In the genomic region with DNA sequence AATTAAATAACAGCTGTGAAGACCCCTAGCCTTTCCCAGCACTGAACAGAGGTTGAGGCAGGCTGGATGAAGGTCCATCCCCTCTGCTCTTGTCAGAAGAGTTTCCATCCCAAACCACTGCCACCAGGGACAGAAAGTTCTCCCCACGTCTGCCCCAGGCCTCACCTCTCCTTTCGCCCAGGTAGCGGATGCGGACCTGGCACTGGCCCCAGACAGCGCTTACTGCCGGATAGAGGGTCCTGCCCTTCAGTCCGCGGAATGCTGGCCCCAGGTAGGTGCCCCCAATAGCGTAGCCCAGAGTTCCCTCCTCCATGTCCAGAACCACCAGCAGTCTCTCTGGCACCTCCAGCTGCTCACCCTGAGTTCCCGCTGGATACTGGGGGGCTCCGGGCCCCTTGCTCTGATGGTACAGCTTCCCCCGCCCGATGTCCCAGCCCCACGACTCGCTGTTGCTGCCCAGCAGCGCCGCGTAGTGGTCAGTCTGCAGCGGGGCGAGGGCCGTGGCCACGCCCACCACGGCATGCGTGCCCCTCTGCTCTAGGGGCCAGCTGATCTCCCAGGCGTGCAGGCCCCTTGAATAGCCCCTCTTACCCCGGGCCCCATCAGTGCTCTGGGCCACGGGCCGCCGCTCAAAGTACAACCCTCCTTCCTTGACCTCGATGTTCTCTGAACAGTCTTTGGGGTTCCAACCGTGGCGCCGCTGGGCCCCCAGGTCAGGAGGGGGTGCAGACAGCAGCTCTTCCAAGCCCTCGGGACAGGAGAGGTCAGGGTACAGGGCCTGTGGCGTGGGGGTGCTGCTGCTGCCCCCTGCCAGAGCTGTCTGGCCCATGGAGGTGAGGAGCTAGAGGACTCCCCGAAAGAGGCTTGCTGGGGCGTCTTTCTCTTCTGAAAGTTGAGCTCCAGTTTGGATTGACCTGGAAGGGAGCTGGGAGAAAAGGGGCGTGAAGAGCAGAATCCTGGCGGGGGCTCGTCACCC, we compare ENCODE assay signal across 1 cellular context.
TF ChIP-seq lines count a peak whose summit lies in the region.

No MANE protein-coding gene starts in this region.

TF ChIP-seq in HepG2, 621 proteins besides CTCF, POLR2A, EP300 and RAD21 (continued from another document and continues in another):
- TF ChIP-seq, protein P1, sequence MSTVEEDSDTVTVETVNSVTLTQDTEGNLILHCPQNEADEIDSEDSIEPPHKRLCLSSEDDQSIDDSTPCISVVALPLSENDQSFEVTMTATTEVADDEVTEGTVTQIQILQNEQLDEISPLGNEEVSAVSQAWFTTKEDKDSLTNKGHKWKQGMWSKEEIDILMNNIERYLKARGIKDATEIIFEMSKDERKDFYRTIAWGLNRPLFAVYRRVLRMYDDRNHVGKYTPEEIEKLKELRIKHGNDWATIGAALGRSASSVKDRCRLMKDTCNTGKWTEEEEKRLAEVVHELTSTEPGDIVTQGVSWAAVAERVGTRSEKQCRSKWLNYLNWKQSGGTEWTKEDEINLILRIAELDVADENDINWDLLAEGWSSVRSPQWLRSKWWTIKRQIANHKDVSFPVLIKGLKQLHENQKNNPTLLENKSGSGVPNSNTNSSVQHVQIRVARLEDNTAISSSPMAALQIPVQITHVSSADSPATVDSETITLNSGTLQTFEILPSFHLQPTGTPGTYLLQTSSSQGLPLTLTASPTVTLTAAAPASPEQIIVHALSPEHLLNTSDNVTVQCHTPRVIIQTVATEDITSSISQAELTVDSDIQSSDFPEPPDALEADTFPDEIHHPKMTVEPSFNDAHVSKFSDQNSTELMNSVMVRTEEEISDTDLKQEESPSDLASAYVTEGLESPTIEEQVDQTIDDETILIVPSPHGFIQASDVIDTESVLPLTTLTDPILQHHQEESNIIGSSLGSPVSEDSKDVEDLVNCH (CRISPR knock-in tag; IDR thresholded peaks at IDR 0.05): 0 out of 2 replicates have a peak, but pooled peaks have one; percentile 64
- TF ChIP-seq PHF5A (CRISPR knock-in tag; IDR thresholded peaks at IDR 0.05; ENCODE audit: low read depth, unreplicated experiment) (no peak), MYNN (CRISPR knock-in tag; IDR thresholded peaks at IDR 0.05; ENCODE audit: low read depth) (no peak; the same call in 1 of the 2 replicates), ZNF558 (CRISPR knock-in tag; IDR thresholded peaks at IDR 0.05; ENCODE audit: borderline replicate concordance) (peak; percentile 22; the same call in 1 of the 2 replicates), ZNF460 (CRISPR knock-in tag; IDR thresholded peaks at IDR 0.05; ENCODE audit: borderline replicate concordance) (peak; percentile 48; the same call in 1 of the 2 replicates), MATR3 (CRISPR knock-in tag; IDR thresholded peaks at IDR 0.05) (no peak), CAMTA2 (CRISPR knock-in tag; IDR thresholded peaks at IDR 0.05; ENCODE audit: borderline replicate concordance) (no peak), ZNF34 (CRISPR knock-in tag; IDR thresholded peaks at IDR 0.05; ENCODE audit: borderline replicate concordance) (peak; percentile 93), ZNF570 (CRISPR knock-in tag; IDR thresholded peaks at IDR 0.05; ENCODE audit: borderline replicate concordance) (no peak), ZNF343 (CRISPR knock-in tag; IDR thresholded peaks at IDR 0.05) (0 out of 2 replicates have a peak, but pooled peaks have one; percentile 69), NFRKB (IDR thresholded peaks at IDR 0.05) (no peak), ISX (CRISPR knock-in tag; conservative IDR thresholded peaks at IDR 0.05) (no peak), FOXA1 (IDR thresholded peaks at IDR 0.05) (no peak), FOXA1 (CRISPR knock-in tag; IDR thresholded peaks at IDR 0.05) (no peak), TEAD2 (CRISPR knock-in tag; IDR thresholded peaks at IDR 0.05) (no peak), ZNF274 (CRISPR knock-in tag; IDR thresholded peaks at IDR 0.05) (0 out of 2 replicates have a peak, but pooled peaks have one; percentile 23), SYNCRIP (IDR thresholded peaks at IDR 0.05; ENCODE audit: insufficient read depth, low read depth, low read length) (no peak), ZNF713 (CRISPR knock-in tag; IDR thresholded peaks at IDR 0.05) (no peak), MAFK (conservative IDR thresholded peaks at IDR 0.05 in 1 of 2, IDR thresholded peaks at IDR 0.05 in 1 of 2; ENCODE audit: low read length in 2 of 2) (no peak), NFE2 (CRISPR knock-in tag; IDR thresholded peaks at IDR 0.05) (no peak), ZNF672 (CRISPR knock-in tag; IDR thresholded peaks at IDR 0.05) (peak; percentile 86; the same call in 1 of the 2 replicates), ISL2 (CRISPR knock-in tag; IDR thresholded peaks at IDR 0.05) (peak; percentile 20; the same call in 1 of the 2 replicates), ZNF501 (CRISPR knock-in tag; IDR thresholded peaks at IDR 0.05) (peak; percentile 14; the same call in 1 of the 2 replicates), SP1 (IDR thresholded peaks at IDR 0.05) (no peak), SP1 (CRISPR knock-in tag; IDR thresholded peaks at IDR 0.05) (peak; percentile 99)
- TF ChIP-seq, protein P2, sequence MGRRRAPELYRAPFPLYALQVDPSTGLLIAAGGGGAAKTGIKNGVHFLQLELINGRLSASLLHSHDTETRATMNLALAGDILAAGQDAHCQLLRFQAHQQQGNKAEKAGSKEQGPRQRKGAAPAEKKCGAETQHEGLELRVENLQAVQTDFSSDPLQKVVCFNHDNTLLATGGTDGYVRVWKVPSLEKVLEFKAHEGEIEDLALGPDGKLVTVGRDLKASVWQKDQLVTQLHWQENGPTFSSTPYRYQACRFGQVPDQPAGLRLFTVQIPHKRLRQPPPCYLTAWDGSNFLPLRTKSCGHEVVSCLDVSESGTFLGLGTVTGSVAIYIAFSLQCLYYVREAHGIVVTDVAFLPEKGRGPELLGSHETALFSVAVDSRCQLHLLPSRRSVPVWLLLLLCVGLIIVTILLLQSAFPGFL (CRISPR knock-in tag; IDR thresholded peaks at IDR 0.05): no peak
- TF ChIP-seq, protein P3, sequence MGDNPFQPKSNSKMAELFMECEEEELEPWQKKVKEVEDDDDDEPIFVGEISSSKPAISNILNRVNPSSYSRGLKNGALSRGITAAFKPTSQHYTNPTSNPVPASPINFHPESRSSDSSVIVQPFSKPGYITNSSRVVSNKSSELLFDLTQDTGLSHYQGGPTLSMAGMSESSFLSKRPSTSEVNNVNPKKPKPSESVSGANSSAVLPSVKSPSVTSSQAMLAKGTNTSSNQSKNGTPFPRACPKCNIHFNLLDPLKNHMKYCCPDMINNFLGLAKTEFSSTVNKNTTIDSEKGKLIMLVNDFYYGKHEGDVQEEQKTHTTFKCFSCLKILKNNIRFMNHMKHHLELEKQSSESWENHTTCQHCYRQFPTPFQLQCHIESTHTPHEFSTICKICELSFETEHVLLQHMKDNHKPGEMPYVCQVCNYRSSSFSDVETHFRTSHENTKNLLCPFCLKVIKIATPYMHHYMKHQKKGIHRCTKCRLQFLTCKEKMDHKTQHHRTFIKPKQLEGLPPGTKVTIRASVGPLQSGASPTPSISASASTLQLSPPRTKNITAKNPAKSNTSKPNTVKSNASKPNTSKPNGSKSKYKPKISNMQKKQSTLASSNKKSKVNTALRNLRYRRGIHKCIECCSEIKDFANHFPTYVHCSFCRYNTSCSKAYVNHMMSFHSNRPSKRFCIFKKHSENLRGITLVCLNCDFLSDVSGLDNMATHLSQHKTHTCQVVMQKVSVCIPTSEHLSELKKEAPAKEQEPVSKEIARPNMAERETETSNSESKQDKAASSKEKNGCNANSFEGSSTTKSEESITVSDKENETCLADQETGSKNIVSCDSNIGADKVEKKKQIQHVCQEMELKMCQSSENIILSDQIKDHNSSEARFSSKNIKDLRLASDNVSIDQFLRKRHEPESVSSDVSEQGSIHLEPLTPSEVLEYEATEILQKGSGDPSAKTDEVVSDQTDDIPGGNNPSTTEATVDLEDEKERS (CRISPR knock-in tag; IDR thresholded peaks at IDR 0.05): no peak
- TF ChIP-seq, protein P4, sequence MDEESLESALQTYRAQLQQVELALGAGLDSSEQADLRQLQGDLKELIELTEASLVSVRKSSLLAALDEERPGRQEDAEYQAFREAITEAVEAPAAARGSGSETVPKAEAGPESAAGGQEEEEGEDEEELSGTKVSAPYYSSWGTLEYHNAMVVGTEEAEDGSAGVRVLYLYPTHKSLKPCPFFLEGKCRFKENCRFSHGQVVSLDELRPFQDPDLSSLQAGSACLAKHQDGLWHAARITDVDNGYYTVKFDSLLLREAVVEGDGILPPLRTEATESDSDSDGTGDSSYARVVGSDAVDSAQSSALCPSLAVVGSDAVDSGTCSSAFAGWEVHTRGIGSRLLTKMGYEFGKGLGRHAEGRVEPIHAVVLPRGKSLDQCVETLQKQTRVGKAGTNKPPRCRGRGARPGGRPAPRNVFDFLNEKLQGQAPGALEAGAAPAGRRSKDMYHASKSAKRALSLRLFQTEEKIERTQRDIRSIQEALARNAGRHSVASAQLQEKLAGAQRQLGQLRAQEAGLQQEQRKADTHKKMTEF (CRISPR knock-in tag; IDR thresholded peaks at IDR 0.05): no peak
- TF ChIP-seq, protein P5, sequence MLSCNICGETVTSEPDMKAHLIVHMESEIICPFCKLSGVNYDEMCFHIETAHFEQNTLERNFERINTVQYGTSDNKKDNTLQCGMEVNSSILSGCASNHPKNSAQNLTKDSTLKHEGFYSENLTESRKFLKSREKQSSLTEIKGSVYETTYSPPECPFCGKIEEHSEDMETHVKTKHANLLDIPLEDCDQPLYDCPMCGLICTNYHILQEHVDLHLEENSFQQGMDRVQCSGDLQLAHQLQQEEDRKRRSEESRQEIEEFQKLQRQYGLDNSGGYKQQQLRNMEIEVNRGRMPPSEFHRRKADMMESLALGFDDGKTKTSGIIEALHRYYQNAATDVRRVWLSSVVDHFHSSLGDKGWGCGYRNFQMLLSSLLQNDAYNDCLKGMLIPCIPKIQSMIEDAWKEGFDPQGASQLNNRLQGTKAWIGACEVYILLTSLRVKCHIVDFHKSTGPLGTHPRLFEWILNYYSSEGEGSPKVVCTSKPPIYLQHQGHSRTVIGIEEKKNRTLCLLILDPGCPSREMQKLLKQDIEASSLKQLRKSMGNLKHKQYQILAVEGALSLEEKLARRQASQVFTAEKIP (CRISPR knock-in tag; IDR thresholded peaks at IDR 0.05; ENCODE audit: borderline replicate concordance): no peak
- TF ChIP-seq, protein P6, sequence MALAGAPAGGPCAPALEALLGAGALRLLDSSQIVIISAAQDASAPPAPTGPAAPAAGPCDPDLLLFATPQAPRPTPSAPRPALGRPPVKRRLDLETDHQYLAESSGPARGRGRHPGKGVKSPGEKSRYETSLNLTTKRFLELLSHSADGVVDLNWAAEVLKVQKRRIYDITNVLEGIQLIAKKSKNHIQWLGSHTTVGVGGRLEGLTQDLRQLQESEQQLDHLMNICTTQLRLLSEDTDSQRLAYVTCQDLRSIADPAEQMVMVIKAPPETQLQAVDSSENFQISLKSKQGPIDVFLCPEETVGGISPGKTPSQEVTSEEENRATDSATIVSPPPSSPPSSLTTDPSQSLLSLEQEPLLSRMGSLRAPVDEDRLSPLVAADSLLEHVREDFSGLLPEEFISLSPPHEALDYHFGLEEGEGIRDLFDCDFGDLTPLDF (CRISPR knock-in tag; IDR thresholded peaks at IDR 0.05): no peak
- TF ChIP-seq, protein P7, sequence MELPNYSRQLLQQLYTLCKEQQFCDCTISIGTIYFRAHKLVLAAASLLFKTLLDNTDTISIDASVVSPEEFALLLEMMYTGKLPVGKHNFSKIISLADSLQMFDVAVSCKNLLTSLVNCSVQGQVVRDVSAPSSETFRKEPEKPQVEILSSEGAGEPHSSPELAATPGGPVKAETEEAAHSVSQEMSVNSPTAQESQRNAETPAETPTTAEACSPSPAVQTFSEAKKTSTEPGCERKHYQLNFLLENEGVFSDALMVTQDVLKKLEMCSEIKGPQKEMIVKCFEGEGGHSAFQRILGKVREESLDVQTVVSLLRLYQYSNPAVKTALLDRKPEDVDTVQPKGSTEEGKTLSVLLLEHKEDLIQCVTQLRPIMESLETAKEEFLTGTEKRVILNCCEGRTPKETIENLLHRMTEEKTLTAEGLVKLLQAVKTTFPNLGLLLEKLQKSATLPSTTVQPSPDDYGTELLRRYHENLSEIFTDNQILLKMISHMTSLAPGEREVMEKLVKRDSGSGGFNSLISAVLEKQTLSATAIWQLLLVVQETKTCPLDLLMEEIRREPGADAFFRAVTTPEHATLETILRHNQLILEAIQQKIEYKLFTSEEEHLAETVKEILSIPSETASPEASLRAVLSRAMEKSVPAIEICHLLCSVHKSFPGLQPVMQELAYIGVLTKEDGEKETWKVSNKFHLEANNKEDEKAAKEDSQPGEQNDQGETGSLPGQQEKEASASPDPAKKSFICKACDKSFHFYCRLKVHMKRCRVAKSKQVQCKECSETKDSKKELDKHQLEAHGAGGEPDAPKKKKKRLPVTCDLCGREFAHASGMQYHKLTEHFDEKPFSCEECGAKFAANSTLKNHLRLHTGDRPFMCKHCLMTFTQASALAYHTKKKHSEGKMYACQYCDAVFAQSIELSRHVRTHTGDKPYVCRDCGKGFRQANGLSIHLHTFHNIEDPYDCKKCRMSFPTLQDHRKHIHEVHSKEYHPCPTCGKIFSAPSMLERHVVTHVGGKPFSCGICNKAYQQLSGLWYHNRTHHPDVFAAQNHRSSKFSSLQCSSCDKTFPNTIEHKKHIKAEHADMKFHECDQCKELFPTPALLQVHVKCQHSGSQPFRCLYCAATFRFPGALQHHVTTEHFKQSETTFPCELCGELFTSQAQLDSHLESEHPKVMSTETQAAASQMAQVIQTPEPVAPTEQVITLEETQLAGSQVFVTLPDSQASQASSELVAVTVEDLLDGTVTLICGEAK (IDR thresholded peaks at IDR 0.05): no peak
- TF ChIP-seq, protein P7 (CRISPR knock-in tag; IDR thresholded peaks at IDR 0.05): peak; percentile 45; the same call in 1 of the 2 replicates
